ENCODE assay signal across 37 cellular contexts in genomic region chr2:119192893-119193292, GRCh38. TPM values are rescaled to one million over a fixed set of nuclear protein-coding genes. Genes with fewer than 3 reads are reported as not detected.
"Had no signal": no experiment of that assay in that cellular context is flagged by ENCODE, and none has a peak within 500 bp of the region (broad histone marks: within the 10 kb centered on the region; RNA-seq: fewer than 3 reads in every experiment).

No MANE protein-coding gene starts in this region.

- H3K4me3 ChIP-seq: adrenal gland, body of pancreas, esophagus muscularis mucosa, gastrocnemius medialis, heart left ventricle had no signal

- H3K36me3 ChIP-seq: adrenal gland, esophagus muscularis mucosa, gastrocnemius medialis, heart left ventricle, WERI-Rb-1 had no signal

- H3K27ac ChIP-seq: adrenal gland, body of pancreas, esophagus muscularis mucosa, foreskin keratinocyte, gastrocnemius medialis, heart left ventricle, WERI-Rb-1 had no signal

- FAIRE-seq: colon had no signal

- H3K27me3 ChIP-seq: adrenal gland, body of pancreas, gastrocnemius medialis had no signal

- ATAC-seq: activated CD4-positive, alpha-beta T cell treated with anti-CD3 and anti-CD28 coated beads for 36 hours; activated CD8-positive, alpha-beta memory T cell treated with anti-CD3 and anti-CD28 coated beads, Interleukin-2, amount 10 ng/mL, durations not matched to agents 7 days and 5 days; activated CD8-positive, alpha-beta T cell treated with anti-CD3 and anti-CD28 coated beads, Interleukin-2, amount 10 ng/mL, durations not matched to agents 7 days and 5 days; activated naive CD8-positive, alpha-beta T cell treated with anti-CD3 and anti-CD28 coated beads, Interleukin-2, amount 50 U/mL, for 24 hours; body of pancreas; effector memory CD8-positive, alpha-beta T cell; foreskin keratinocyte; gastrocnemius medialis; heart left ventricle; T-helper 17 cell had no signal

- DNase-seq: activated B cell treated with CpG ODN at 0.5 μM for 24 hours; activated CD4-positive, alpha-beta memory T cell treated with anti-CD3 and anti-CD28 coated beads for 36 hours; activated CD4-positive, alpha-beta T cell treated with anti-CD3 and anti-CD28 coated beads for 36 hours; activated CD4-positive, alpha-beta T cell treated with anti-CD3 and anti-CD28 coated beads, Interleukin-2, amount 10 ng/mL, durations not matched to agents 24 days and 14 days; activated CD4-positive, CD25-positive, alpha-beta regulatory T cell treated with anti-CD3 and anti-CD28 coated beads, Interleukin-2, amount 50 U/mL, for 72 hours; activated CD8-positive, alpha-beta memory T cell treated with anti-CD3 and anti-CD28 coated beads, Interleukin-2, amount 10 ng/mL, durations not matched to agents 7 days and 5 days; activated CD8-positive, alpha-beta memory T cell treated with anti-CD3 and anti-CD28 coated beads, Interleukin-2, amount 50 U/mL, for 4 hours; activated CD8-positive, alpha-beta T cell treated with anti-CD3 and anti-CD28 coated beads, Interleukin-2, amount 10 ng/mL, durations not matched to agents 7 days and 5 days; activated effector memory CD4-positive, alpha-beta T cell treated with anti-CD3 and anti-CD28 coated beads, Interleukin-2, amount 50 U/mL, for 16 hours; activated naive CD4-positive, alpha-beta T cell treated with anti-CD3 and anti-CD28 coated beads for 36 hours; activated naive CD8-positive, alpha-beta T cell treated with anti-CD3 and anti-CD28 coated beads for 36 hours; activated naive CD8-positive, alpha-beta T cell treated with anti-CD3 and anti-CD28 coated beads, Interleukin-2, amount 50 U/mL, for 24 hours; activated T-cell treated with anti-CD3 and anti-CD28 coated beads, Interleukin-2, amount 50 U/mL, for 1 hour; activated T-cell treated with anti-CD3 and anti-CD28 coated beads, Interleukin-2, amount 50 U/mL, for 48 hours; adrenal gland; amygdala; aorta; body of pancreas; caudate nucleus; cortex of kidney; dermis blood vessel endothelial cell; effector CD4-positive, alpha-beta T cell; effector memory CD8-positive, alpha-beta T cell; erythroblast; foreskin keratinocyte; gastrocnemius medialis; glutamatergic neuron; heart left ventricle; T-helper 17 cell; T1000; WERI-Rb-1 had no signal

- H3K9me3 ChIP-seq: adrenal gland, body of pancreas, esophagus muscularis mucosa, gastrocnemius medialis, heart left ventricle had no signal

- H3K4me1 ChIP-seq: esophagus muscularis mucosa, gastrocnemius medialis had no signal

RNA-seq across cellular contexts. Expression of gene C1QL2, which starts 34.3 kb away (rescaled TPM):
- total RNA-seq: activated B cell treated with CpG ODN at 0.5 μM for 24 hours; activated CD4-positive, alpha-beta memory T cell treated with anti-CD3 and anti-CD28 coated beads for 36 hours; activated CD4-positive, alpha-beta T cell treated with anti-CD3 and anti-CD28 coated beads for 36 hours; activated CD4-positive, alpha-beta T cell treated with anti-CD3 and anti-CD28 coated beads, Interleukin-2, amount 10 ng/mL, durations not matched to agents 24 days and 14 days; activated CD8-positive, alpha-beta memory T cell treated with anti-CD3 and anti-CD28 coated beads for 36 hours; activated CD8-positive, alpha-beta memory T cell treated with anti-CD3 and anti-CD28 coated beads, Interleukin-2, amount 10 ng/mL, durations not matched to agents 7 days and 5 days; activated CD8-positive, alpha-beta T cell treated with anti-CD3 and anti-CD28 coated beads, Interleukin-2, amount 10 ng/mL, durations not matched to agents 7 days and 5 days; activated naive CD4-positive, alpha-beta T cell treated with anti-CD3 and anti-CD28 coated beads for 36 hours; activated naive CD8-positive, alpha-beta T cell treated with anti-CD3 and anti-CD28 coated beads for 36 hours; activated T-helper 1 cell treated with anti-CD3 and anti-CD28 coated beads, Interleukin-12 subunit alpha, Interleukin-12 subunit beta, Interleukin-2, Interleukin-4 antibody, amounts not matched to agents 30 ng/mL and 10 ng/mL and 1 ng/mL, durations not matched to agents 14 hours and 24 hours and 36 hours; activated T-helper 2 cell treated with anti-CD3 and anti-CD28 coated beads, Interferon-gamma antibody, Interleukin-2, Interleukin-4, amounts not matched to agents 10 μg/mL and 5 μg/mL and 100 μg/mL, durations not matched to agents 14 hours and 24 hours and 36 hours; adrenal gland; aorta; chondrocyte; dermis blood vessel endothelial cell; esophagus muscularis mucosa; foreskin keratinocyte; gastrocnemius medialis; T-helper 17 cell had no signal
- polyA plus RNA-seq: adrenal gland, foreskin keratinocyte had no signal
